Comparison of ENCODE assay signal across 9 cellular contexts in the genomic region with DNA sequence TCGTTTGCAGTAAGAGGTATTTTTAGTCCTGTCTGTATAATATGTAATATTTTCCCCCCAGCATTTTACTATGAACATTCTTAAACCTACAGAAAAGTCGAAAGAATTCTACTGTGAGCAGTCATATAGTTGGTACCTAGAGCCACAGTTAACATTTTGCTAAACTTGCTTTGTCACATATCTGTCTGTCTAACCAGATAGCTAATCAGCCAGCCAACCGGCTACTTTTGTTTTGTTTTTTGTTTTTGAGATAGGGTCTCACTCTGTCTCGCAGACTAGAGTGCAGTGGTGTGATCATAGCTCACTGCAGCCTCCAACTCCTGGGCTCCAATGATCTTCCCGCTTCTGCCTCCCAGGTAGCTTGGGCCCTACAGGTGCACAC.
DNase-seq lines count a peak whose midpoint lies in the region; ATAC-seq, FAIRE-seq and TF ChIP-seq lines count a peak whose summit lies in the region.
"Had no signal": no experiment of that assay in that cellular context is flagged by ENCODE, and none has a peak within 500 bp of the region (broad histone marks: within the 10 kb centered on the region; RNA-seq: fewer than 3 reads in every experiment).

No MANE protein-coding gene starts in this region.

- BruUV-seq in K562 (replicated peaks; lab: Mats Ljungman, UMichigan) = no TSS peak

- 61 to 69% (median 64%) methylated on average over 5 of the region's 5 CpGs for WGBS in heart left ventricle, 4 donors
- WGBS in K562 (ENCODE audit: insufficient coverage, low coverage, missing lambda C conversion rate) = 2% methylated on average over 5 of the region's 5 CpGs
- WGBS in transverse colon (ENCODE audit: low coverage in 1 of 2), 2 donors = 61 to 64% methylated on average over 3 to 5 of the region's 5 CpGs

- peaks cover 12% of the 10 kb centered on the region for H3K79me2 ChIP-seq in K562 (ENCODE audit: control insufficient read depth, insufficient read depth, low read length)

- TF ChIP-seq RAD21 in K562 (CRISPR knock-in tag; conservative IDR thresholded peaks at IDR 0.05 in 1 of 2, IDR thresholded peaks at IDR 0.05 in 1 of 2) = no peak

- DNase-seq in heart left ventricle (no peak), Right ventricle myocardium inferior (ENCODE audit: missing footprints) (no peak), K562 (ENCODE audit: extremely low read depth in 1 of 4, low spot score in 3 of 4) (peak; percentile 46 to 81 (median 58)), transverse colon (no peak), NCI-H2171 (lab: John Stamatoyannopoulos, UW) (no peak), NCI-H2029 (lab: John Stamatoyannopoulos, UW) (no peak)

- CTCF ChIA-PET in K562 (lab: Yijun Ruan, JAX; ENCODE audit: low intra/inter-chr PET ratio) = no interaction called here

- intact Hi-C loops in heart left ventricle (cut with DNase I) (loop anchor here in 4 of 10 donors (2.0 to 10.0 kb wide), 5 partner anchors 26 to 138 kb away; a partner anchor contains a TSS), Right ventricle myocardium inferior (cut with DNase I) (loop anchor here (5.0 kb wide), 3 partner anchors 50 to 135 kb away; a partner anchor contains a TSS), K562 (cut with micrococcal nuclease) (no loop called here), transverse colon (cut with DNase I; ENCODE audit: low total_unique reads) (no loop called here)

- H3K9ac ChIP-seq in K562 (ENCODE audit: insufficient read depth in 1 of 2, low read depth in 2 of 2, low read length in 2 of 2) (peak overlapping the region in 1 of 2 experiments; percentile 92; a peak in 3 of 4 replicates), mucosa of stomach (ENCODE audit: low read length) (peak overlapping the region; percentile 69)
- H3K9ac ChIP-seq: KMS-11 had no signal

- POLR2A ChIA-PET in K562 (lab: Yijun Ruan, JAX) = interaction anchor here (0.7 to 2.5 kb wide), 8 partner anchors 10 to 149 kb away, joined by 3 to 26 read pairs (median 6); a partner anchor contains a TSS

- ATAC-seq in heart left ventricle (no peak), Right ventricle myocardium inferior (no peak), K562 (peak; percentile 62), GM19463 (IDR thresholded peaks at IDR 0.05; ENCODE audit: unreplicated experiment) (no peak)

- H3K4me1 ChIP-seq in heart left ventricle (peaks cover 8 to 41% (median 22%) of the 10 kb centered on the region in 12 donors), K562 (replicated peaks in 1 of 2; ENCODE audit: control insufficient read depth in 2 of 2, insufficient read depth in 2 of 2, low read length in 2 of 2) (peaks cover 44 to 47% of the 10 kb centered on the region in 2 experiments), mucosa of stomach (ENCODE audit: control insufficient read depth, insufficient read depth, low read length) (peaks cover 87% of the 10 kb centered on the region), transverse colon (peaks cover 20 to 39% (median 28%) of the 10 kb centered on the region in 4 donors)

- peak overlapping the region; percentile 93 for H3K4me2 ChIP-seq in K562 (ENCODE audit: insufficient read depth, low read length)
- H3K4me2 ChIP-seq: KMS-11 had no signal

- H3K9me3 ChIP-seq in heart left ventricle (no peaks in the 10 kb centered on the region), K562 (replicated peaks; ENCODE audit: control insufficient read depth, insufficient read depth, low read depth, low read length) (no peaks in the 10 kb centered on the region), mucosa of stomach (ENCODE audit: control insufficient read depth, low read length) (no peaks in the 10 kb centered on the region), transverse colon (no peaks in the 10 kb centered on the region)

- no peaks in the 10 kb centered on the region for H3K9me1 ChIP-seq in K562 (ENCODE audit: control insufficient read depth, insufficient read depth, low read length)

- TF ChIP-seq POLR2A in heart left ventricle (IDR thresholded peaks at IDR 0.05) (no peak), K562 (conservative IDR thresholded peaks at IDR 0.05) (no peak), transverse colon (IDR thresholded peaks at IDR 0.05) (no peak)

- H3K27ac ChIP-seq in heart left ventricle = peak overlapping the region; percentile 62 to 88 (median 81)
- H3K27ac ChIP-seq in K562 (ENCODE audit: extremely low read depth, low read depth, low read length) = peak overlapping the region; percentile 100
- H3K27ac ChIP-seq in transverse colon = peak overlapping the region; percentile 74 to 83 (median 80)
- H3K27ac ChIP-seq: KMS-11 had no signal

- H3K36me3 ChIP-seq in heart left ventricle (peaks cover 0 to 38% (median 18%) of the 10 kb centered on the region in 9 donors), K562 (ENCODE audit: control insufficient read depth, insufficient read depth, low read length) (peaks cover 57% of the 10 kb centered on the region; the same call in 2 of the 3 replicates), mucosa of stomach (ENCODE audit: control insufficient read depth, insufficient read depth, low read length) (no peaks in the 10 kb centered on the region), transverse colon (peaks cover 0 to 7% (median 0%) of the 10 kb centered on the region in 4 donors)

- no peaks in the 10 kb centered on the region for H4K20me1 ChIP-seq in K562 (replicated peaks; ENCODE audit: control insufficient read depth, insufficient read depth, low read length)

- in situ Hi-C loops in K562 (cut with MboI) (no loop called here), transverse colon (cut with MboI; ENCODE audit: low pct_ligation_motif_present in 1 of 4, low pct_unique_long_range_greater_than_20kb in 1 of 4, low sequenced_read_pairs in 3 of 4) (loop anchor here in 1 of 4 donors (10.0 kb wide), 1 partner anchor 138 kb away; a partner anchor contains a TSS)

- TF ChIP-seq EP300 in K562 (IDR thresholded peaks at IDR 0.05; ENCODE audit: low read length) (peak; percentile 94), transverse colon (IDR thresholded peaks at IDR 0.05; ENCODE audit: low read depth) (no peak)

- peak overlapping the region; percentile 84; the same call in 1 of the 2 replicates for H2AFZ ChIP-seq in K562 (ENCODE audit: low read depth, low read length)

- TF ChIP-seq CTCF in heart left ventricle (IDR thresholded peaks at IDR 0.05) (no peak), K562 (IDR thresholded peaks at IDR 0.05 in 2 of 3, conservative IDR thresholded peaks at IDR 0.05 in 1 of 3; ENCODE audit: insufficient read depth in 2 of 3, low read depth in 1 of 3, low read length in 3 of 3) (no peak), transverse colon (IDR thresholded peaks at IDR 0.05) (no peak)

- H3K4me3 ChIP-seq in heart left ventricle = no peak overlapping the region
- H3K4me3 ChIP-seq in K562 = peak overlapping the region; percentile 27; the same call in 1 of the 2 replicates
- H3K4me3 ChIP-seq in mucosa of stomach (ENCODE audit: low read length) = no peak overlapping the region
- no peak overlapping the region for H3K4me3 ChIP-seq in transverse colon

- FAIRE-seq in K562 (lab: Jason Lieb, UNC) = peak; percentile 82

- H3K27me3 ChIP-seq in heart left ventricle (no peaks in the 10 kb centered on the region), K562 (ENCODE audit: control insufficient read depth in 2 of 2, insufficient read depth in 2 of 2, low read length in 2 of 2) (no peaks in the 10 kb centered on the region), mucosa of stomach (ENCODE audit: control insufficient read depth, insufficient read depth, low read length) (no peaks in the 10 kb centered on the region), transverse colon (no peaks in the 10 kb centered on the region)

TF ChIP-seq in K562, 482 proteins besides CTCF, POLR2A, EP300 and RAD21 (continues in another document):
- TF ChIP-seq KLF1 (tag; IDR thresholded peaks at IDR 0.05) (no peak), NFIC (IDR thresholded peaks at IDR 0.05) (peak; percentile 77), NFYB (IDR thresholded peaks at IDR 0.05; ENCODE audit: extremely low read depth, insufficient read length) (no peak), PTRF (tag; IDR thresholded peaks at IDR 0.05) (0 out of 2 replicates have a peak, but pooled peaks have one; percentile 11), ATF1 (CRISPR knock-in tag; IDR thresholded peaks at IDR 0.05) (no peak), ATF1 (tag; IDR thresholded peaks at IDR 0.05) (no peak), ZEB2 (IDR thresholded peaks at IDR 0.05) (peak; percentile 85), HIVEP1 (CRISPR knock-in tag; IDR thresholded peaks at IDR 0.05) (no peak), FOXP1 (CRISPR knock-in tag; IDR thresholded peaks at IDR 0.05) (no peak), ZNF75A (CRISPR knock-in tag; IDR thresholded peaks at IDR 0.05) (no peak), ZNF644 (tag; IDR thresholded peaks at IDR 0.05; ENCODE audit: low read depth) (0 out of 2 replicates have a peak, but pooled peaks have one; percentile 16), HDAC1 (IDR thresholded peaks at IDR 0.05) (peak in 1 of 2 experiments; percentile 59; a peak in 1 of 4 replicates), POLR3A (IDR thresholded peaks at IDR 0.05; ENCODE audit: borderline replicate concordance, extremely low read depth, insufficient read depth, insufficient read length) (no peak)
- TF ChIP-seq, protein P1, sequence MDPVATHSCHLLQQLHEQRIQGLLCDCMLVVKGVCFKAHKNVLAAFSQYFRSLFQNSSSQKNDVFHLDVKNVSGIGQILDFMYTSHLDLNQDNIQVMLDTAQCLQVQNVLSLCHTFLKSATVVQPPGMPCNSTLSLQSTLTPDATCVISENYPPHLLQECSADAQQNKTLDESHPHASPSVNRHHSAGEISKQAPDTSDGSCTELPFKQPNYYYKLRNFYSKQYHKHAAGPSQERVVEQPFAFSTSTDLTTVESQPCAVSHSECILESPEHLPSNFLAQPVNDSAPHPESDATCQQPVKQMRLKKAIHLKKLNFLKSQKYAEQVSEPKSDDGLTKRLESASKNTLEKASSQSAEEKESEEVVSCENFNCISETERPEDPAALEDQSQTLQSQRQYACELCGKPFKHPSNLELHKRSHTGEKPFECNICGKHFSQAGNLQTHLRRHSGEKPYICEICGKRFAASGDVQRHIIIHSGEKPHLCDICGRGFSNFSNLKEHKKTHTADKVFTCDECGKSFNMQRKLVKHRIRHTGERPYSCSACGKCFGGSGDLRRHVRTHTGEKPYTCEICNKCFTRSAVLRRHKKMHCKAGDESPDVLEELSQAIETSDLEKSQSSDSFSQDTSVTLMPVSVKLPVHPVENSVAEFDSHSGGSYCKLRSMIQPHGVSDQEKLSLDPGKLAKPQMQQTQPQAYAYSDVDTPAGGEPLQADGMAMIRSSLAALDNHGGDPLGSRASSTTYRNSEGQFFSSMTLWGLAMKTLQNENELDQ (CRISPR knock-in tag; IDR thresholded peaks at IDR 0.05; ENCODE audit: borderline replicate concordance) = no peak
- TF ChIP-seq, protein P2, sequence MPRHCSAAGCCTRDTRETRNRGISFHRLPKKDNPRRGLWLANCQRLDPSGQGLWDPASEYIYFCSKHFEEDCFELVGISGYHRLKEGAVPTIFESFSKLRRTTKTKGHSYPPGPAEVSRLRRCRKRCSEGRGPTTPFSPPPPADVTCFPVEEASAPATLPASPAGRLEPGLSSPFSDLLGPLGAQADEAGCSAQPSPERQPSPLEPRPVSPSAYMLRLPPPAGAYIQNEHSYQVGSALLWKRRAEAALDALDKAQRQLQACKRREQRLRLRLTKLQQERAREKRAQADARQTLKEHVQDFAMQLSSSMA (CRISPR knock-in tag; IDR thresholded peaks at IDR 0.05) = no peak

Comparison
In these comparisons a context has a peak if more than half of its experiments do, and no peak if none do; other contexts are left out.
1. DNase-seq: peak in K562 (4 of 4); none in heart left ventricle (0 of 5), Right ventricle myocardium inferior (single experiment), transverse colon (single experiment), NCI-H2171 (single experiment) and NCI-H2029 (single experiment).
2. Peak in every context shown above with its lines, with median percentiles within 50 percentile points of each other: H3K27ac ChIP-seq.